Comparison of ENCODE assay signal across 26 cellular contexts in genomic region chr11:13784441-13784840, GRCh38.
"Had no signal": no experiment of that assay in that cellular context is flagged by ENCODE, and none has a peak within 500 bp of the region (broad histone marks: within the 10 kb centered on the region; RNA-seq: fewer than 3 reads in every experiment).

No MANE protein-coding gene starts in this region.

- H3K9me3 ChIP-seq: adrenal gland, body of pancreas, gastrocnemius medialis, heart left ventricle had no signal

- H3K27ac ChIP-seq: adrenal gland, body of pancreas, coronary artery, dorsolateral prefrontal cortex, foreskin keratinocyte, gastrocnemius medialis, heart left ventricle, VCaP had no signal

- H3K36me3 ChIP-seq: adrenal gland, gastrocnemius medialis, heart left ventricle had no signal

- H3K4me1 ChIP-seq: adrenal gland, body of pancreas, foreskin keratinocyte, gastrocnemius medialis, heart left ventricle had no signal

- H3K27me3 ChIP-seq: adrenal gland, body of pancreas, dorsolateral prefrontal cortex, gastrocnemius medialis had no signal

- H3K4me3 ChIP-seq: adrenal gland, body of pancreas, coronary artery, dorsolateral prefrontal cortex, gastrocnemius medialis, heart left ventricle had no signal

- DNase-seq: activated CD4-positive, alpha-beta memory T cell treated with anti-CD3 and anti-CD28 coated beads for 36 hours; activated CD4-positive, alpha-beta T cell treated with anti-CD3 and anti-CD28 coated beads for 1 hour; activated CD4-positive, alpha-beta T cell treated with anti-CD3 and anti-CD28 coated beads for 4 hours; activated CD8-positive, alpha-beta memory T cell treated with anti-CD3 and anti-CD28 coated beads, Interleukin-2, amount 10 ng/mL, durations not matched to agents 7 days and 5 days; activated CD8-positive, alpha-beta memory T cell treated with anti-CD3 and anti-CD28 coated beads, Interleukin-2, amount 50 U/mL, for 4 hours; activated CD8-positive, alpha-beta T cell treated with anti-CD3 and anti-CD28 coated beads, Interleukin-2, amount 10 ng/mL, durations not matched to agents 7 days and 5 days; activated effector memory CD4-positive, alpha-beta T cell treated with anti-CD3 and anti-CD28 coated beads, Interleukin-2, amount 50 U/mL, for 16 hours; activated naive CD4-positive, alpha-beta T cell treated with anti-CD3 and anti-CD28 coated beads for 36 hours; activated naive CD8-positive, alpha-beta T cell treated with anti-CD3 and anti-CD28 coated beads for 36 hours; activated naive CD8-positive, alpha-beta T cell treated with anti-CD3 and anti-CD28 coated beads, Interleukin-2, amount 50 U/mL, for 24 hours; activated T-cell treated with anti-CD3 and anti-CD28 coated beads, Interleukin-2, amount 50 U/mL, for 1 hour; activated T-cell treated with anti-CD3 and anti-CD28 coated beads, Interleukin-2, amount 50 U/mL, for 48 hours; adrenal gland; amygdala; aorta; body of pancreas; effector memory CD4-positive, alpha-beta T cell; endodermal cell; foreskin keratinocyte; gastrocnemius medialis; glutamatergic neuron; heart left ventricle; T-helper 2 cell had no signal
